Comparison of ENCODE assay signal across 8 cellular contexts in the genomic region with DNA sequence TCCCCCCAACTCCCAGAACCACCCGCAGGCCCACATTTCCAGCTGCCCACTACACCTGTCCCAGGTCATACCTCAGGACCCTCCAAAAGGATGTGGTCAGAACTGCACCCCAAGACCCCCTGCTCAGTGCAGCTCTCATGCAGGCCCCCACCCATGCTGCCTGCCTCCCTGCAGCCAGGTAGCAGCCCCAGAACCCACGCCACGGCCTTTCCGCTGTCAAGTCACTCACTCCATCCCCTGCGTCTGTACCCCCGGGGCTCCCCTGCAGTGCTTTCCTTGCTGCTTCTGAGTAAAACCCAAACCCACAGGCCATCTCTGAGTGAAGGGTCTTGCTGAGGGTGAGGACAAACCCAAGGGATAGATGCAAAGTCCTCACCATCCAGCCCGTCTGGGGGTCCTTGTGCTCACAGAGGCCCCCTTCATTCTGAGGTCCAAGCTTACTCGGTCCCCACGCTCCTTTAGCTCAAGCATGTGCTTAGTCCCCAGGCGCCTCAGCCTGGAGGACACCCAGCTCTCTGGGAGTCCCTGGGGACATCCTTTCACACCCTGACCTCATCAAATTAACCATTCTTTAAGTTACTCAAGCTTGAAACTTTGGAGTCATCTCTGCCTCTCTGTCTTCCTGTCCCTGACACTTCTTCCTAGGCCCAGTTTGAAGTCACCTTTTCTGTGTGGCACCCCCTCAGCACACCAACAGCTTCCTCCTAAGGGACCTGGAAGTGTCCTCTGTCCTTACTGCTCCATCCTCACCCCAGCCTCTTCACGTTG.
DNase-seq lines count a peak whose midpoint lies in the region; ATAC-seq, FAIRE-seq and TF ChIP-seq lines count a peak whose summit lies in the region.

No MANE protein-coding gene starts in this region.

- no peak overlapping the region for H3K4me3 ChIP-seq in kidney (ENCODE audit: low read length in 2 of 2)

- H3K4me1 ChIP-seq in kidney (ENCODE audit: control insufficient read depth in 1 of 2, insufficient read depth in 1 of 2, low read depth in 1 of 2, low read length in 2 of 2), result peaks cover 3 to 6% of the 10 kb centered on the region in 2 donors

- peaks cover 19% of the 10 kb centered on the region for H3K36me3 Mint-ChIP-seq in progenitor cell of endocrine pancreas (ENCODE audit: insufficient read depth)

- TF ChIP-seq CTCF in GM13977 (IDR thresholded peaks at IDR 0.05; ENCODE audit: extremely low read depth, insufficient read depth, missing control alignments) (no peak), kidney (IDR thresholded peaks at IDR 0.05; ENCODE audit: borderline replicate concordance, extremely low read depth, insufficient read depth) (no peak), progenitor cell of endocrine pancreas (IDR thresholded peaks at IDR 0.05; ENCODE audit: unreplicated experiment) (no peak)

- peaks cover 0 to 5% of the 10 kb centered on the region in 2 donors for H3K9me3 ChIP-seq in kidney (ENCODE audit: control insufficient read depth in 1 of 2, low read length in 2 of 2)

- no peak overlapping the region for H3K27ac ChIP-seq in kidney (ENCODE audit: low read depth in 2 of 2, low read length in 2 of 2)

- intact Hi-C loops in kidney (cut with DNase I), result no loop called here

- DNase-seq in GM13977 (ENCODE audit: low spot score) (peak; percentile 85), kidney (peak; percentile 45), NCI-H82 (lab: John Stamatoyannopoulos, UW) (no peak), DMS 273 (lab: John Stamatoyannopoulos, UW; ENCODE audit: unreplicated experiment) (no peak), progenitor cell of endocrine pancreas (ENCODE audit: low spot score, unreplicated experiment) (no peak), NCI-H510A (lab: John Stamatoyannopoulos, UW) (no peak)

- H3K27me3 Mint-ChIP-seq in progenitor cell of endocrine pancreas, result no peaks in the 10 kb centered on the region

- H3K27ac Mint-ChIP-seq in progenitor cell of endocrine pancreas, result no peak overlapping the region

- ATAC-seq in GM21515 (IDR thresholded peaks at IDR 0.05; ENCODE audit: unreplicated experiment) (peak; percentile 73), HG03571 (IDR thresholded peaks at IDR 0.05; ENCODE audit: unreplicated experiment) (peak; percentile 95)

- no peak overlapping the region for H3K4me3 Mint-ChIP-seq in progenitor cell of endocrine pancreas (ENCODE audit: low read depth)

- H3K9me3 Mint-ChIP-seq in progenitor cell of endocrine pancreas (ENCODE audit: low read depth), result peaks cover 15% of the 10 kb centered on the region

- H3K4me1 Mint-ChIP-seq in progenitor cell of endocrine pancreas (ENCODE audit: low read depth), result peaks cover 5% of the 10 kb centered on the region

- peaks cover 0 to 4% of the 10 kb centered on the region in 2 donors for H3K36me3 ChIP-seq in kidney (ENCODE audit: control insufficient read depth in 1 of 2, insufficient read depth in 2 of 2, low read length in 2 of 2)

- in situ Hi-C loops in GM13977 (cut with MboI; ENCODE audit: low pct_unique_long_range_greater_than_20kb, low sequenced_read_pairs, unreplicated experiment), result no loop called here

- no peak for FAIRE-seq in kidney (lab: Jason Lieb, UNC)

- no peak overlapping the region for H3K9ac ChIP-seq in kidney (ENCODE audit: low read length in 2 of 2)

Comparison
In these comparisons a context has a peak if more than half of its experiments do, and no peak if none do; other contexts are left out.
1. DNase-seq: peak in GM13977 (single experiment) and kidney (single experiment); none in NCI-H82 (single experiment), DMS 273 (single experiment), progenitor cell of endocrine pancreas (single experiment) and NCI-H510A (single experiment).